ENCODE assay signal across 28 cellular contexts in genomic region chrX:112935029-112935428, GRCh38.
A peak's percentile ranks its signal among the peaks of the same experiment; 100 is the strongest.
DNase-seq lines count a peak whose midpoint lies in the region; ATAC-seq, FAIRE-seq and TF ChIP-seq lines count a peak whose summit lies in the region.
"Had no signal": no experiment of that assay in that cellular context is flagged by ENCODE, and none has a peak within 500 bp of the region (broad histone marks: within the 10 kb centered on the region; RNA-seq: fewer than 3 reads in every experiment).

No MANE protein-coding gene starts in this region.

- H3K4me3 ChIP-seq in GM12878 (no peak overlapping the region), gastrocnemius medialis (no peak overlapping the region), GM23338 (no peak overlapping the region)
- H3K4me3 ChIP-seq: PC-9, SJCRH30 had no signal

- POLR2A ChIA-PET in GM12878 (lab: Charles Lee), result no interaction called here

- no peak overlapping the region for H3K27ac Mint-ChIP-seq in GM23338
- H3K27ac Mint-ChIP-seq: CD14-positive monocyte; CD8-positive, alpha-beta memory T cell had no signal

- TF ChIP-seq POLR2A in GM12878 (IDR thresholded peaks at IDR 0.05; ENCODE audit: low read depth, low read length) (no peak), gastrocnemius medialis (IDR thresholded peaks at IDR 0.05) (no peak)

- H3K79me2 ChIP-seq in GM12878 (ENCODE audit: control insufficient read depth, insufficient read depth, low read length), result no peaks in the 10 kb centered on the region
- no peaks in the 10 kb centered on the region for H3K79me2 ChIP-seq in GM23338 (replicated peaks; ENCODE audit: insufficient read depth)

- H2AFZ ChIP-seq in GM12878 (ENCODE audit: control insufficient read depth, low read depth, low read length) (no peak overlapping the region), GM23338 (no peak overlapping the region)
- H2AFZ ChIP-seq: PC-9 had no signal

- H3K9ac ChIP-seq in GM12878 (ENCODE audit: control insufficient read depth, insufficient read depth, low read length), result no peak overlapping the region

- no peaks in the 10 kb centered on the region for H3K27me3 Mint-ChIP-seq in GM23338 (ENCODE audit: insufficient read depth, low read depth, poor library complexity)

- TF ChIP-seq CTCF in GM12878 (IDR thresholded peaks at IDR 0.05 in 2 of 3, conservative IDR thresholded peaks at IDR 0.05 in 1 of 3; ENCODE audit: control insufficient read depth in 2 of 3, extremely low read depth in 1 of 3, insufficient read depth in 1 of 3, low read depth in 3 of 3, low read length in 3 of 3) (no peak), gastrocnemius medialis (IDR thresholded peaks at IDR 0.05 in 4 of 5, conservative IDR thresholded peaks at IDR 0.05 in 1 of 5) (no peak), GM23338 (conservative IDR thresholded peaks at IDR 0.05; ENCODE audit: low read depth in 2 of 2) (no peak)

- 0% methylated on average over 1 of the region's 1 CpG for WGBS in GM12878 (ENCODE audit: insufficient coverage, insufficient replicate concordance, low lambda C conversion rate, missing lambda C conversion rate)

- H3K27me3 ChIP-seq in GM12878 (replicated peaks in 1 of 2; ENCODE audit: control insufficient read depth in 2 of 2, insufficient read depth in 2 of 2, low read length in 1 of 2) (no peaks in the 10 kb centered on the region), gastrocnemius medialis (no peaks in the 10 kb centered on the region), GM23338 (ENCODE audit: insufficient read depth) (no peaks in the 10 kb centered on the region)
- H3K27me3 ChIP-seq: BE2C, SJCRH30 had no signal

- H3K9me2 ChIP-seq in GM23338 (ENCODE audit: insufficient read depth), result no peaks in the 10 kb centered on the region

- ATAC-seq in GM18502 (IDR thresholded peaks at IDR 0.05; ENCODE audit: poor library complexity, unreplicated experiment) (peak; percentile 55), GM19351 (IDR thresholded peaks at IDR 0.05; ENCODE audit: unreplicated experiment) (peak; percentile 69), HG03039 (IDR thresholded peaks at IDR 0.05; ENCODE audit: unreplicated experiment) (peak; percentile 43), GM12878 (peak; percentile 17; the same call in 1 of the 3 replicates), gastrocnemius medialis (no peak), GM23338 (no peak)
- ATAC-seq: Right ventricle myocardium inferior, SK-N-SH treated with all-trans-retinoic acid at 6 μM for 48 hours had no signal

- RAD21 ChIA-PET in GM12878 (lab: Charles Lee; ENCODE audit: unreplicated experiment), result no interaction called here

- no peaks in the 10 kb centered on the region for H3K9me3 ChIP-seq in GM12878 (replicated peaks; ENCODE audit: control insufficient read depth, insufficient read depth, low read length)
- H3K9me3 ChIP-seq in gastrocnemius medialis, result no peaks in the 10 kb centered on the region
- H3K9me3 ChIP-seq: BE2C, SJCRH30 had no signal

- no peaks in the 10 kb centered on the region for H3K36me3 Mint-ChIP-seq in GM23338 (ENCODE audit: low read depth)
- H3K36me3 Mint-ChIP-seq: CD14-positive monocyte; CD8-positive, alpha-beta memory T cell had no signal

- intact Hi-C loops in GM12878 (cut with micrococcal nuclease; ENCODE audit: unreplicated experiment), result no loop called here
- intact Hi-C loops in gastrocnemius medialis (cut with DNase I; ENCODE audit: low total_unique reads), result loop anchor here (10.0 kb wide), 2 partner anchors 170 to 260 kb away; partner anchors contain the start of gene LHFPL1

- H3K27ac ChIP-seq in GM12878 (ENCODE audit: control insufficient read depth, insufficient read depth) (no peak overlapping the region), gastrocnemius medialis (peak overlapping the region in 1 of 4 donors; percentile 35), GM23338 (ENCODE audit: low read depth) (no peak overlapping the region)
- H3K27ac ChIP-seq: PC-9, SJCRH30 had no signal

- no peak overlapping the region for H3K4me2 ChIP-seq in GM12878 (ENCODE audit: control insufficient read depth, insufficient read depth)
- no peak overlapping the region for H3K4me2 ChIP-seq in GM23338
- H3K4me2 ChIP-seq: PC-9 had no signal

- no peak for TF ChIP-seq EP300 in GM12878 (IDR thresholded peaks at IDR 0.05; ENCODE audit: borderline replicate concordance in 1 of 2, control insufficient read depth in 1 of 2, low read depth in 2 of 2, low read length in 2 of 2)

- H3K4me3 Mint-ChIP-seq in GM23338, result no peak overlapping the region
- H3K4me3 Mint-ChIP-seq: CD14-positive monocyte; CD8-positive, alpha-beta memory T cell had no signal

- BruUV-seq in GM12878 (replicated peaks; lab: Mats Ljungman, UMichigan), result no TSS peak

- CTCF ChIA-PET in GM12878 (lab: Yijun Ruan, JAX), result no interaction called here

- H3K4me1 ChIP-seq in GM12878 (ENCODE audit: control insufficient read depth, insufficient read depth, low read length) (no peaks in the 10 kb centered on the region), gastrocnemius medialis (no peaks in the 10 kb centered on the region), GM23338 (ENCODE audit: insufficient read depth) (peaks cover 18% of the 10 kb centered on the region)
- H3K4me1 ChIP-seq: BE2C, SJCRH30 had no signal

- peaks cover 16% of the 10 kb centered on the region for H3K4me1 Mint-ChIP-seq in GM23338
- H3K4me1 Mint-ChIP-seq: CD14-positive monocyte; CD8-positive, alpha-beta memory T cell had no signal

- H3K36me3 ChIP-seq in GM12878 (ENCODE audit: control insufficient read depth in 2 of 2, insufficient read depth in 2 of 2, low read length in 1 of 2) (no peaks in the 10 kb centered on the region), gastrocnemius medialis (no peaks in the 10 kb centered on the region), GM23338 (ENCODE audit: insufficient read depth) (no peaks in the 10 kb centered on the region)
- H3K36me3 ChIP-seq: BE2C, SJCRH30 had no signal

- TF ChIP-seq RAD21 in GM12878 (IDR thresholded peaks at IDR 0.05; ENCODE audit: insufficient read depth, low read depth, low read length), result no peak

- in situ Hi-C loops in GM12878 (cut with MboI), result no loop called here
- in situ Hi-C loops in gastrocnemius medialis (cut with MboI; ENCODE audit: low sequenced_read_pairs in 4 of 4), result no loop called here

- H3K9me3 Mint-ChIP-seq in GM23338, result no peaks in the 10 kb centered on the region
- H3K9me3 Mint-ChIP-seq: CD8-positive, alpha-beta memory T cell had no signal

- H4K20me1 ChIP-seq in GM12878 (ENCODE audit: control insufficient read depth, insufficient read depth), result no peaks in the 10 kb centered on the region
- no peaks in the 10 kb centered on the region for H4K20me1 ChIP-seq in GM23338 (replicated peaks; ENCODE audit: insufficient read depth)

- SMC1A ChIA-PET in GM12878 (lab: Charles Lee; ENCODE audit: uncharacterized antibody, unreplicated experiment), result no interaction called here

- no peak for FAIRE-seq in GM12878 (lab: Jason Lieb, UNC)
- FAIRE-seq: GM12891 had no signal

- no peaks in the 10 kb centered on the region for H3F3A ChIP-seq in GM23338 (replicated peaks; ENCODE audit: low read depth)

- DNase-seq in GM12878 (ENCODE audit: low read depth, low spot score), result no peak
- DNase-seq in midbrain (lab: John Stamatoyannopoulos, UW), result no peak
- no peak for DNase-seq in gastrocnemius medialis
- DNase-seq in GM23338 (ENCODE audit: low spot score), result no peak
- DNase-seq: 8988T; ACHN; BE2C; CD8-positive, alpha-beta memory T cell; DMS 273 treated with DMSO at 0.1 percent for 48 hours; DMS79; EL; GDM1; H7; KBM-7; NCI-H1105 treated with DMSO at 0.1 percent for 48 hours; NCI-H2029; NCI-H446 treated with DMSO at 0.1 percent for 48 hours; NCI-H526; NCI-H82; PC-9; SJCRH30 had no signal

TF ChIP-seq in GM12878, 131 proteins besides CTCF, POLR2A, EP300 and RAD21 (continues in another document):
- TF ChIP-seq KLF5 (IDR thresholded peaks at IDR 0.05; ENCODE audit: partially characterized antibody) (no peak), HCFC1 (IDR thresholded peaks at IDR 0.05; ENCODE audit: low read length) (no peak), CBX3 (IDR thresholded peaks at IDR 0.05; ENCODE audit: borderline replicate concordance, low read depth) (no peak), EGR1 (IDR thresholded peaks at IDR 0.05; ENCODE audit: borderline replicate concordance in 1 of 2, low read depth in 2 of 2, low read length in 2 of 2) (no peak), TARDBP (IDR thresholded peaks at IDR 0.05; ENCODE audit: borderline replicate concordance) (no peak), IKZF1 (conservative IDR thresholded peaks at IDR 0.05) (no peak)

TF ChIP-seq in GM23338, 12 proteins besides CTCF, POLR2A, EP300 and RAD21 (continues in another document):
- TF ChIP-seq NANOG (IDR thresholded peaks at IDR 0.05; ENCODE audit: borderline replicate concordance) (no peak), REST (IDR thresholded peaks at IDR 0.05; ENCODE audit: unreplicated experiment) (no peak)

Comparison
In these comparisons a context has a peak if more than half of its experiments do, and no peak if none do; other contexts are left out.
1. ATAC-seq: peak in GM18502 (single experiment), GM19351 (single experiment), HG03039 (single experiment) and GM12878 (single experiment); none in gastrocnemius medialis (0 of 2) and GM23338 (single experiment).